1 cellular context compared by ENCODE assay signal in the genomic region with DNA sequence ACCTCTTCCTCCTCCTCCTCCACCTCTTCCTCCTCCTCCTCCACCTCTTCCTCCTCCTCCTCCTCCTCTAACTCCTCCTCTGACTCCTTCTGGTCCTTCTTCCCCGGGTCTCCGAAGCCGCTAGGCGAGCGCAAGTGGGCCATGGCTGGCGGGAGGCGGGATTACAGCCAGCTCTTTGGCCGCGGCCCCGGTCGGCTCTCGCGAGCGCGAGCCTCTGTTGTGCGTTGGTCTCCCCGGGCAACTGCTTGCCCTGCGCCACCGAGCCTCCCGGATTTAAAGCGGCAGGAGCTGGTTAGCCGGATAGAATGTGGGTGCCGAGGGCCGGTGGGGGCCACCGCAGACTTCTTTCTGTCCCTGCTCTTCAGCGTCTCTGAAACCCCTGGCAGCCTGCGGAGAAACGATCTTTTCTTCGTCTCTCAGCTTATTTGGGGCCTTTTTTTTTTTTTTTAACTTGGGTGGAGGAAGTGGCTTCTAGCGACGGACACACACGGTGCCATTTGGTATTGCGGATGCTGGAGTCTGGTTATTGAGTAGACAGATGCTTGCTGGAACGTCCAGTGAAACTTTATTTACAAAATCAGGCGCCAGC.
TF ChIP-seq lines count a peak whose summit lies in the region.

A gene (minus strand): TSS at position 165 of the 589 bp plus-strand sequence. CDS start 22 bp downstream, at position 143.

TF ChIP-seq in HepG2, 621 proteins besides CTCF, POLR2A, EP300 and RAD21 (continued from another document and continues in another):
- TF ChIP-seq MIER3 (CRISPR knock-in tag; IDR thresholded peaks at IDR 0.05; ENCODE audit: borderline replicate concordance): no peak
- no peak for TF ChIP-seq KLF11 (CRISPR knock-in tag; IDR thresholded peaks at IDR 0.05)
- TF ChIP-seq, protein P1, sequence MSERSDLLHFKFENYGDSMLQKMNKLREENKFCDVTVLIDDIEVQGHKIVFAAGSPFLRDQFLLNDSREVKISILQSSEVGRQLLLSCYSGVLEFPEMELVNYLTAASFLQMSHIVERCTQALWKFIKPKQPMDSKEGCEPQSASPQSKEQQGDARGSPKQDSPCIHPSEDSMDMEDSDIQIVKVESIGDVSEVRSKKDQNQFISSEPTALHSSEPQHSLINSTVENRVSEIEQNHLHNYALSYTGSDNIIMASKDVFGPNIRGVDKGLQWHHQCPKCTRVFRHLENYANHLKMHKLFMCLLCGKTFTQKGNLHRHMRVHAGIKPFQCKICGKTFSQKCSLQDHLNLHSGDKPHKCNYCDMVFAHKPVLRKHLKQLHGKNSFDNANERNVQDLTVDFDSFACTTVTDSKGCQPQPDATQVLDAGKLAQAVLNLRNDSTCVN (CRISPR knock-in tag; IDR thresholded peaks at IDR 0.05; ENCODE audit: borderline replicate concordance): no peak
- no peak for TF ChIP-seq SP5 (CRISPR knock-in tag; IDR thresholded peaks at IDR 0.05; ENCODE audit: borderline replicate concordance, low read depth)
- no peak for TF ChIP-seq MTF1 (CRISPR knock-in tag; IDR thresholded peaks at IDR 0.05)
- no peak for TF ChIP-seq SOX5 (CRISPR knock-in tag; IDR thresholded peaks at IDR 0.05; ENCODE audit: borderline replicate concordance)
- no peak for TF ChIP-seq SOX6 (IDR thresholded peaks at IDR 0.05)
- 0 out of 2 replicates have a peak, but pooled peaks have one; percentile 29 for TF ChIP-seq SOX6 (CRISPR knock-in tag; IDR thresholded peaks at IDR 0.05)
- TF ChIP-seq ZNF274 (CRISPR knock-in tag; IDR thresholded peaks at IDR 0.05): no peak
- TF ChIP-seq KMT2B (CRISPR knock-in tag; IDR thresholded peaks at IDR 0.05): peak; percentile 59
- peak; percentile 50; the same call in 1 of the 2 replicates for TF ChIP-seq MYC (CRISPR knock-in tag; IDR thresholded peaks at IDR 0.05; ENCODE audit: borderline replicate concordance)
- TF ChIP-seq ELF3 (CRISPR knock-in tag; IDR thresholded peaks at IDR 0.05): no peak
- no peak for TF ChIP-seq DNMT3B (CRISPR knock-in tag; conservative IDR thresholded peaks at IDR 0.05)
- no peak for TF ChIP-seq RBAK (CRISPR knock-in tag; IDR thresholded peaks at IDR 0.05)
- peak; percentile 52; the same call in 1 of the 2 replicates for TF ChIP-seq SIN3A (IDR thresholded peaks at IDR 0.05; ENCODE audit: borderline replicate concordance, low read depth, low read length)
- TF ChIP-seq ZNF350 (CRISPR knock-in tag; IDR thresholded peaks at IDR 0.05; ENCODE audit: borderline replicate concordance, low read depth): peak; percentile 47; the same call in 1 of the 2 replicates
- no peak for TF ChIP-seq HNRNPK (IDR thresholded peaks at IDR 0.05; ENCODE audit: low read depth, low read length, poor library complexity, severe bottlenecking)
- TF ChIP-seq, protein P2, sequence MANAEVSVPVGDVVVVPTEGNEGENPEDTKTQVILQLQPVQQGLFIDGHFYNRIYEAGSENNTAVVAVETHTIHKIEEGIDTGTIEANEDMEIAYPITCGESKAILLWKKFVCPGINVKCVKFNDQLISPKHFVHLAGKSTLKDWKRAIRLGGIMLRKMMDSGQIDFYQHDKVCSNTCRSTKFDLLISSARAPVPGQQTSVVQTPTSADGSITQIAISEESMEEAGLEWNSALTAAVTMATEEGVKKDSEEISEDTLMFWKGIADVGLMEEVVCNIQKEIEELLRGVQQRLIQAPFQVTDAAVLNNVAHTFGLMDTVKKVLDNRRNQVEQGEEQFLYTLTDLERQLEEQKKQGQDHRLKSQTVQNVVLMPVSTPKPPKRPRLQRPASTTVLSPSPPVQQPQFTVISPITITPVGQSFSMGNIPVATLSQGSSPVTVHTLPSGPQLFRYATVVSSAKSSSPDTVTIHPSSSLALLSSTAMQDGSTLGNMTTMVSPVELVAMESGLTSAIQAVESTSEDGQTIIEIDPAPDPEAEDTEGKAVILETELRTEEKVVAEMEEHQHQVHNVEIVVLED (CRISPR knock-in tag; IDR thresholded peaks at IDR 0.05; ENCODE audit: borderline replicate concordance): no peak
- TF ChIP-seq, protein P3, sequence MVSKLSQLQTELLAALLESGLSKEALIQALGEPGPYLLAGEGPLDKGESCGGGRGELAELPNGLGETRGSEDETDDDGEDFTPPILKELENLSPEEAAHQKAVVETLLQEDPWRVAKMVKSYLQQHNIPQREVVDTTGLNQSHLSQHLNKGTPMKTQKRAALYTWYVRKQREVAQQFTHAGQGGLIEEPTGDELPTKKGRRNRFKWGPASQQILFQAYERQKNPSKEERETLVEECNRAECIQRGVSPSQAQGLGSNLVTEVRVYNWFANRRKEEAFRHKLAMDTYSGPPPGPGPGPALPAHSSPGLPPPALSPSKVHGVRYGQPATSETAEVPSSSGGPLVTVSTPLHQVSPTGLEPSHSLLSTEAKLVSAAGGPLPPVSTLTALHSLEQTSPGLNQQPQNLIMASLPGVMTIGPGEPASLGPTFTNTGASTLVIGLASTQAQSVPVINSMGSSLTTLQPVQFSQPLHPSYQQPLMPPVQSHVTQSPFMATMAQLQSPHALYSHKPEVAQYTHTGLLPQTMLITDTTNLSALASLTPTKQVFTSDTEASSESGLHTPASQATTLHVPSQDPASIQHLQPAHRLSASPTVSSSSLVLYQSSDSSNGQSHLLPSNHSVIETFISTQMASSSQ (IDR thresholded peaks at IDR 0.05; ENCODE audit: low read depth): no peak
- TF ChIP-seq, protein P3 (CRISPR knock-in tag; IDR thresholded peaks at IDR 0.05; ENCODE audit: borderline replicate concordance): no peak
- TF ChIP-seq, protein P4, sequence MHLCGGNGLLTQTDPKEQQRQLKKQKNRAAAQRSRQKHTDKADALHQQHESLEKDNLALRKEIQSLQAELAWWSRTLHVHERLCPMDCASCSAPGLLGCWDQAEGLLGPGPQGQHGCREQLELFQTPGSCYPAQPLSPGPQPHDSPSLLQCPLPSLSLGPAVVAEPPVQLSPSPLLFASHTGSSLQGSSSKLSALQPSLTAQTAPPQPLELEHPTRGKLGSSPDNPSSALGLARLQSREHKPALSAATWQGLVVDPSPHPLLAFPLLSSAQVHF (CRISPR knock-in tag; IDR thresholded peaks at IDR 0.05): no peak
- TF ChIP-seq, protein P5, sequence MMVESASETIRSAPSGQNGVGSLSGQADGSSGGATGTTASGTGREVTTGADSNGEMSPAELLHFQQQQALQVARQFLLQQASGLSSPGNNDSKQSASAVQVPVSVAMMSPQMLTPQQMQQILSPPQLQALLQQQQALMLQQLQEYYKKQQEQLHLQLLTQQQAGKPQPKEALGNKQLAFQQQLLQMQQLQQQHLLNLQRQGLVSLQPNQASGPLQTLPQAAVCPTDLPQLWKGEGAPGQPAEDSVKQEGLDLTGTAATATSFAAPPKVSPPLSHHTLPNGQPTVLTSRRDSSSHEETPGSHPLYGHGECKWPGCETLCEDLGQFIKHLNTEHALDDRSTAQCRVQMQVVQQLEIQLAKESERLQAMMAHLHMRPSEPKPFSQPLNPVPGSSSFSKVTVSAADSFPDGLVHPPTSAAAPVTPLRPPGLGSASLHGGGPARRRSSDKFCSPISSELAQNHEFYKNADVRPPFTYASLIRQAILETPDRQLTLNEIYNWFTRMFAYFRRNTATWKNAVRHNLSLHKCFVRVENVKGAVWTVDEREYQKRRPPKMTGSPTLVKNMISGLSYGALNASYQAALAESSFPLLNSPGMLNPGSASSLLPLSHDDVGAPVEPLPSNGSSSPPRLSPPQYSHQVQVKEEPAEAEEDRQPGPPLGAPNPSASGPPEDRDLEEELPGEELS (CRISPR knock-in tag; IDR thresholded peaks at IDR 0.05): no peak
- no peak for TF ChIP-seq BRCA1 (CRISPR knock-in tag; IDR thresholded peaks at IDR 0.05)
- peak; percentile 32; the same call in 1 of the 2 replicates for TF ChIP-seq SALL1 (CRISPR knock-in tag; IDR thresholded peaks at IDR 0.05)
- TF ChIP-seq ZNF33B (CRISPR knock-in tag; IDR thresholded peaks at IDR 0.05): no peak
- TF ChIP-seq, protein P6, sequence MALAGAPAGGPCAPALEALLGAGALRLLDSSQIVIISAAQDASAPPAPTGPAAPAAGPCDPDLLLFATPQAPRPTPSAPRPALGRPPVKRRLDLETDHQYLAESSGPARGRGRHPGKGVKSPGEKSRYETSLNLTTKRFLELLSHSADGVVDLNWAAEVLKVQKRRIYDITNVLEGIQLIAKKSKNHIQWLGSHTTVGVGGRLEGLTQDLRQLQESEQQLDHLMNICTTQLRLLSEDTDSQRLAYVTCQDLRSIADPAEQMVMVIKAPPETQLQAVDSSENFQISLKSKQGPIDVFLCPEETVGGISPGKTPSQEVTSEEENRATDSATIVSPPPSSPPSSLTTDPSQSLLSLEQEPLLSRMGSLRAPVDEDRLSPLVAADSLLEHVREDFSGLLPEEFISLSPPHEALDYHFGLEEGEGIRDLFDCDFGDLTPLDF (CRISPR knock-in tag; IDR thresholded peaks at IDR 0.05): no peak
- TF ChIP-seq SMARCC2 (IDR thresholded peaks at IDR 0.05): no peak
- TF ChIP-seq, protein P7, sequence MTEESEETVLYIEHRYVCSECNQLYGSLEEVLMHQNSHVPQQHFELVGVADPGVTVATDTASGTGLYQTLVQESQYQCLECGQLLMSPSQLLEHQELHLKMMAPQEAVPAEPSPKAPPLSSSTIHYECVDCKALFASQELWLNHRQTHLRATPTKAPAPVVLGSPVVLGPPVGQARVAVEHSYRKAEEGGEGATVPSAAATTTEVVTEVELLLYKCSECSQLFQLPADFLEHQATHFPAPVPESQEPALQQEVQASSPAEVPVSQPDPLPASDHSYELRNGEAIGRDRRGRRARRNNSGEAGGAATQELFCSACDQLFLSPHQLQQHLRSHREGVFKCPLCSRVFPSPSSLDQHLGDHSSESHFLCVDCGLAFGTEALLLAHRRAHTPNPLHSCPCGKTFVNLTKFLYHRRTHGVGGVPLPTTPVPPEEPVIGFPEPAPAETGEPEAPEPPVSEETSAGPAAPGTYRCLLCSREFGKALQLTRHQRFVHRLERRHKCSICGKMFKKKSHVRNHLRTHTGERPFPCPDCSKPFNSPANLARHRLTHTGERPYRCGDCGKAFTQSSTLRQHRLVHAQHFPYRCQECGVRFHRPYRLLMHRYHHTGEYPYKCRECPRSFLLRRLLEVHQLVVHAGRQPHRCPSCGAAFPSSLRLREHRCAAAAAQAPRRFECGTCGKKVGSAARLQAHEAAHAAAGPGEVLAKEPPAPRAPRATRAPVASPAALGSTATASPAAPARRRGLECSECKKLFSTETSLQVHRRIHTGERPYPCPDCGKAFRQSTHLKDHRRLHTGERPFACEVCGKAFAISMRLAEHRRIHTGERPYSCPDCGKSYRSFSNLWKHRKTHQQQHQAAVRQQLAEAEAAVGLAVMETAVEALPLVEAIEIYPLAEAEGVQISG (CRISPR knock-in tag; IDR thresholded peaks at IDR 0.05): 0 out of 2 replicates have a peak, but pooled peaks have one; percentile 36
- TF ChIP-seq ZFP1 (CRISPR knock-in tag; IDR thresholded peaks at IDR 0.05): no peak
- no peak for TF ChIP-seq ZNF672 (CRISPR knock-in tag; IDR thresholded peaks at IDR 0.05)
- TF ChIP-seq, protein P8, sequence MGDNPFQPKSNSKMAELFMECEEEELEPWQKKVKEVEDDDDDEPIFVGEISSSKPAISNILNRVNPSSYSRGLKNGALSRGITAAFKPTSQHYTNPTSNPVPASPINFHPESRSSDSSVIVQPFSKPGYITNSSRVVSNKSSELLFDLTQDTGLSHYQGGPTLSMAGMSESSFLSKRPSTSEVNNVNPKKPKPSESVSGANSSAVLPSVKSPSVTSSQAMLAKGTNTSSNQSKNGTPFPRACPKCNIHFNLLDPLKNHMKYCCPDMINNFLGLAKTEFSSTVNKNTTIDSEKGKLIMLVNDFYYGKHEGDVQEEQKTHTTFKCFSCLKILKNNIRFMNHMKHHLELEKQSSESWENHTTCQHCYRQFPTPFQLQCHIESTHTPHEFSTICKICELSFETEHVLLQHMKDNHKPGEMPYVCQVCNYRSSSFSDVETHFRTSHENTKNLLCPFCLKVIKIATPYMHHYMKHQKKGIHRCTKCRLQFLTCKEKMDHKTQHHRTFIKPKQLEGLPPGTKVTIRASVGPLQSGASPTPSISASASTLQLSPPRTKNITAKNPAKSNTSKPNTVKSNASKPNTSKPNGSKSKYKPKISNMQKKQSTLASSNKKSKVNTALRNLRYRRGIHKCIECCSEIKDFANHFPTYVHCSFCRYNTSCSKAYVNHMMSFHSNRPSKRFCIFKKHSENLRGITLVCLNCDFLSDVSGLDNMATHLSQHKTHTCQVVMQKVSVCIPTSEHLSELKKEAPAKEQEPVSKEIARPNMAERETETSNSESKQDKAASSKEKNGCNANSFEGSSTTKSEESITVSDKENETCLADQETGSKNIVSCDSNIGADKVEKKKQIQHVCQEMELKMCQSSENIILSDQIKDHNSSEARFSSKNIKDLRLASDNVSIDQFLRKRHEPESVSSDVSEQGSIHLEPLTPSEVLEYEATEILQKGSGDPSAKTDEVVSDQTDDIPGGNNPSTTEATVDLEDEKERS (CRISPR knock-in tag; IDR thresholded peaks at IDR 0.05): no peak
- no peak for TF ChIP-seq MAFK (conservative IDR thresholded peaks at IDR 0.05 in 1 of 2, IDR thresholded peaks at IDR 0.05 in 1 of 2; ENCODE audit: low read length in 2 of 2)
- TF ChIP-seq CENPT (CRISPR knock-in tag; IDR thresholded peaks at IDR 0.05; ENCODE audit: low read depth): no peak
- no peak for TF ChIP-seq ATM (IDR thresholded peaks at IDR 0.05; ENCODE audit: borderline replicate concordance)
- no peak for TF ChIP-seq TAF15 (IDR thresholded peaks at IDR 0.05; ENCODE audit: low read depth, low read length, poor library complexity, severe bottlenecking)
- no peak for TF ChIP-seq JUNB (CRISPR knock-in tag; IDR thresholded peaks at IDR 0.05; ENCODE audit: borderline replicate concordance)
- TF ChIP-seq ZNF496 (CRISPR knock-in tag; IDR thresholded peaks at IDR 0.05; ENCODE audit: insufficient replicate concordance): no peak
- peak; percentile 39; the same call in 1 of the 2 replicates for TF ChIP-seq NR2C2 (CRISPR knock-in tag; IDR thresholded peaks at IDR 0.05; ENCODE audit: borderline replicate concordance)
- no peak for TF ChIP-seq DR1 (CRISPR knock-in tag; IDR thresholded peaks at IDR 0.05)
